Comparison of ENCODE assay signal across 9 cellular contexts in the genomic region with DNA sequence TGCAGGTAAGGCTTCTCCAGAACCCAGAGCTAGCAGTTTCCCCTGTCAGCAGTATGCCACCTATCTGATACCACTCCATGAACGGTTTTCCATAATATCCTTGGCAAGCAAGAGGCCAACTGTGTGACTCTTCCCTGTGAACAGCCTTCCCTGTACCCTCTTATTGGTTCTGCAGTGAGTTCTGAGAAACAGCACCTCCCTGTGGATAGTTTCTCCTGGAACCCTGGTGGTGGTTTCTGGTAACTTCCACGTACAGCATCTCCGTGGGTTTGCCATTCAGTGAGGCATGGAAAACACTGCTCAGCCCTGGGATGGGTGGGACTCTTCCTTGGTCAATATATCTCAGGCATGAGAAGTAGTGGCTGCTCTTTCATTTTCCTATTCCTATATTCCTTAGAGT. TPM values are rescaled to one million over a fixed set of nuclear protein-coding genes. Genes with fewer than 3 reads are reported as not detected.
DNase-seq lines count a peak whose midpoint lies in the region; ATAC-seq and TF ChIP-seq lines count a peak whose summit lies in the region.
"Had no signal": no experiment of that assay in that cellular context is flagged by ENCODE, and none has a peak within 500 bp of the region (broad histone marks: within the 10 kb centered on the region; RNA-seq: fewer than 3 reads in every experiment).

No MANE protein-coding gene starts in this region.

- no peaks in the 10 kb centered on the region for H3K4me1 ChIP-seq in NT2/D1 (ENCODE audit: insufficient read depth, insufficient read length)

- H3K4me1 Mint-ChIP-seq in glutamatergic neuron (ENCODE audit: low read depth, unreplicated experiment): no peaks in the 10 kb centered on the region
- no peaks in the 10 kb centered on the region for H3K4me1 Mint-ChIP-seq in activated CD8-positive, alpha-beta T cell treated with anti-CD3 and anti-CD28 coated beads, Interleukin-2, amount 10 ng/mL, durations not matched to agents 7 days and 5 days (ENCODE audit: low read depth)
- H3K4me1 Mint-ChIP-seq in activated CD8-positive, alpha-beta T cell treated with anti-CD3 and anti-CD28 coated beads for 36 hours (ENCODE audit: low read depth): no peaks in the 10 kb centered on the region
- H3K4me1 Mint-ChIP-seq: CD4-positive, alpha-beta memory T cell had no signal

- H3K27ac Mint-ChIP-seq in glutamatergic neuron (ENCODE audit: unreplicated experiment): no peak overlapping the region
- no peak overlapping the region for H3K27ac Mint-ChIP-seq in activated CD8-positive, alpha-beta T cell treated with anti-CD3 and anti-CD28 coated beads, Interleukin-2, amount 10 ng/mL, durations not matched to agents 7 days and 5 days
- no peak overlapping the region for H3K27ac Mint-ChIP-seq in activated CD8-positive, alpha-beta T cell treated with anti-CD3 and anti-CD28 coated beads for 36 hours
- H3K27ac Mint-ChIP-seq: CD4-positive, alpha-beta memory T cell had no signal

- peaks cover 2% of the 10 kb centered on the region for H3K9me3 Mint-ChIP-seq in glutamatergic neuron (ENCODE audit: unreplicated experiment)
- H3K9me3 Mint-ChIP-seq in activated CD8-positive, alpha-beta T cell treated with anti-CD3 and anti-CD28 coated beads, Interleukin-2, amount 10 ng/mL, durations not matched to agents 7 days and 5 days (ENCODE audit: insufficient read depth): no peaks in the 10 kb centered on the region
- no peaks in the 10 kb centered on the region for H3K9me3 Mint-ChIP-seq in activated CD8-positive, alpha-beta T cell treated with anti-CD3 and anti-CD28 coated beads for 36 hours

- intact Hi-C loops in activated CD8-positive, alpha-beta T cell treated with anti-CD3 and anti-CD28 coated beads for 36 hours (cut with micrococcal nuclease): no loop called here

- ATAC-seq in GM21360 (IDR thresholded peaks at IDR 0.05; ENCODE audit: unreplicated experiment) (peak; percentile 72), HG02642 (IDR thresholded peaks at IDR 0.05; ENCODE audit: poor library complexity, unreplicated experiment) (no peak)
- ATAC-seq in activated CD8-positive, alpha-beta T cell treated with anti-CD3 and anti-CD28 coated beads, Interleukin-2, amount 10 ng/mL, durations not matched to agents 7 days and 5 days: no peak
- ATAC-seq in activated CD8-positive, alpha-beta T cell treated with anti-CD3 and anti-CD28 coated beads for 36 hours: no peak

- H3K4me3 Mint-ChIP-seq in glutamatergic neuron (ENCODE audit: unreplicated experiment): no peak overlapping the region
- no peak overlapping the region for H3K4me3 Mint-ChIP-seq in activated CD8-positive, alpha-beta T cell treated with anti-CD3 and anti-CD28 coated beads, Interleukin-2, amount 10 ng/mL, durations not matched to agents 7 days and 5 days
- H3K4me3 Mint-ChIP-seq in activated CD8-positive, alpha-beta T cell treated with anti-CD3 and anti-CD28 coated beads for 36 hours: no peak overlapping the region

- DNase-seq in AG10803 (ENCODE audit: low read depth) (no peak), NT2/D1 (ENCODE audit: low read depth, low spot score) (peak; percentile 25), glutamatergic neuron (no peak), HPDE6-E6E7 (ENCODE audit: extremely low spot score) (no peak)
- DNase-seq in activated CD8-positive, alpha-beta T cell treated with anti-CD3 and anti-CD28 coated beads, Interleukin-2, amount 10 ng/mL, durations not matched to agents 7 days and 5 days: no peak
- DNase-seq in activated CD8-positive, alpha-beta T cell treated with anti-CD3 and anti-CD28 coated beads for 36 hours: no peak
- DNase-seq: CD4-positive, alpha-beta memory T cell had no signal

- H3K9ac ChIP-seq in NT2/D1 (ENCODE audit: insufficient read length, low read depth): no peak overlapping the region

- TF ChIP-seq CTCF in AG10803 (conservative IDR thresholded peaks at IDR 0.05; ENCODE audit: low read length): 0 out of 2 replicates have a peak, but pooled peaks have one; percentile 10
- TF ChIP-seq CTCF in glutamatergic neuron (IDR thresholded peaks at IDR 0.05; ENCODE audit: partially characterized antibody, unreplicated experiment): peak; percentile 40
- no peak for TF ChIP-seq CTCF in activated CD8-positive, alpha-beta T cell treated with anti-CD3 and anti-CD28 coated beads for 36 hours (IDR thresholded peaks at IDR 0.05)

- POLR2A ChIA-PET in activated CD8-positive, alpha-beta T cell treated with anti-CD3 and anti-CD28 coated beads, Interleukin-2, amount 10 ng/mL, durations not matched to agents 7 days and 5 days (lab: Charles Lee): no interaction called here
- POLR2A ChIA-PET in activated CD8-positive, alpha-beta T cell treated with anti-CD3 and anti-CD28 coated beads for 36 hours (lab: Charles Lee): no interaction called here

- H3K27me3 Mint-ChIP-seq in glutamatergic neuron (ENCODE audit: unreplicated experiment): no peaks in the 10 kb centered on the region
- H3K27me3 Mint-ChIP-seq in activated CD8-positive, alpha-beta T cell treated with anti-CD3 and anti-CD28 coated beads, Interleukin-2, amount 10 ng/mL, durations not matched to agents 7 days and 5 days (ENCODE audit: low read depth): no peaks in the 10 kb centered on the region
- H3K27me3 Mint-ChIP-seq in activated CD8-positive, alpha-beta T cell treated with anti-CD3 and anti-CD28 coated beads for 36 hours: no peaks in the 10 kb centered on the region
- H3K27me3 Mint-ChIP-seq: CD4-positive, alpha-beta memory T cell had no signal

- H3K36me3 Mint-ChIP-seq in glutamatergic neuron (ENCODE audit: unreplicated experiment): no peaks in the 10 kb centered on the region
- H3K36me3 Mint-ChIP-seq in activated CD8-positive, alpha-beta T cell treated with anti-CD3 and anti-CD28 coated beads, Interleukin-2, amount 10 ng/mL, durations not matched to agents 7 days and 5 days (ENCODE audit: low read depth): no peaks in the 10 kb centered on the region
- no peaks in the 10 kb centered on the region for H3K36me3 Mint-ChIP-seq in activated CD8-positive, alpha-beta T cell treated with anti-CD3 and anti-CD28 coated beads for 36 hours (ENCODE audit: low read depth)
- H3K36me3 Mint-ChIP-seq: CD4-positive, alpha-beta memory T cell had no signal

- H3K4me3 ChIP-seq in AG10803 (ENCODE audit: low read length): no peak overlapping the region
- no peak overlapping the region for H3K4me3 ChIP-seq in NT2/D1 (ENCODE audit: insufficient read length, low read depth)

- H3K36me3 ChIP-seq in NT2/D1 (ENCODE audit: insufficient read depth, insufficient read length, low read length): no peaks in the 10 kb centered on the region

- CTCF ChIA-PET in activated CD8-positive, alpha-beta T cell treated with anti-CD3 and anti-CD28 coated beads, Interleukin-2, amount 10 ng/mL, durations not matched to agents 7 days and 5 days (lab: Charles Lee): no interaction called here
- CTCF ChIA-PET in activated CD8-positive, alpha-beta T cell treated with anti-CD3 and anti-CD28 coated beads for 36 hours (lab: Charles Lee): no interaction called here

- no peaks in the 10 kb centered on the region for H3K27me3 ChIP-seq in NT2/D1 (ENCODE audit: insufficient read depth, insufficient read length)

- H3K9me3 ChIP-seq in NT2/D1 (ENCODE audit: insufficient read depth, low read length): no peaks in the 10 kb centered on the region

RNA-seq across cellular contexts. Expression of a gene that starts 19.4 kb away (rescaled TPM):
- not detected for total RNA-seq in glutamatergic neuron (ENCODE audit: unreplicated experiment)
- total RNA-seq in activated CD8-positive, alpha-beta T cell treated with anti-CD3 and anti-CD28 coated beads, Interleukin-2, amount 10 ng/mL, durations not matched to agents 7 days and 5 days: not detected
- total RNA-seq in activated CD8-positive, alpha-beta T cell treated with anti-CD3 and anti-CD28 coated beads for 36 hours: not detected
- total RNA-seq: CD4-positive, alpha-beta memory T cell had no signal
